8 cellular contexts compared by ENCODE assay signal in the genomic region with DNA sequence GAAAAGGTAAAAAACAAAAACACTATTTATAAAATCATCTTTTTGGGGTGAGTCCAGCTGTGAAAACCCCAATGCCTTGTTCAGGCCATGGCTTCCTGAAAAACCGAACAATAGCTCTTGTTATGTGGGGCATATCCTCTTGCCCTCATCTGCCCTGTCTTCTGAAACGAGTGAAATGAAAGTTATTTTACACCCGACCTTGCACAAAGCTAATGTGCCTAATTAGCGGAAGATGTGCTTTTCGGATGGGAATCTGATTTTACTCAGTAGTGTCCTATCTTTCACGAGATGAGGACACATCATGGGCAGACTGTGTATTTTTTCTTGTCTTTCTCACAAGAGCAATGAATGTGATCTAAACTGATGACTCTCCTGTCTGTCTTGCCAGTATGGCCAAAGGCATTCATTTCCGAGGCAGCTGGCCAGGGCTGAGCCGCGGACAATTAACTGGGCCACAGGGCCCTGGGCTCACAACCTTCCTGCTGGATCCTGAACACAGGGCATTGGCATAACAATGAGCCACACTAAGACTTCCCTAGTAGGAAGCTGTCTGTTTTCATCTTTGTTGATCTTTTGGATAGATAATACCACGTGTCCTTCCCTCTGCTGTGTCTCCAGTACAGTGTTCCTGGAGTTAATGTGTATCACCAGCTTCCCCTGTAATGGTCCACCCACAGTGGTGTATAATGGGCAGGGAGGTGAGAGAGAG.
DNase-seq lines count a peak whose midpoint lies in the region; ATAC-seq, FAIRE-seq and TF ChIP-seq lines count a peak whose summit lies in the region.
"Had no signal": no experiment of that assay in that cellular context is flagged by ENCODE, and none has a peak within 500 bp of the region (broad histone marks: within the 10 kb centered on the region; RNA-seq: fewer than 3 reads in every experiment).

No MANE protein-coding gene starts in this region.

- no TSS peak for BruUV-seq in MCF 10A (replicated peaks; lab: Mats Ljungman, UMichigan)

- no peaks in the 10 kb centered on the region for H3K27me3 Mint-ChIP-seq in MCF 10A (ENCODE audit: insufficient read depth, unreplicated experiment)
- H3K27me3 Mint-ChIP-seq in type B pancreatic cell, result no peaks in the 10 kb centered on the region

- POLR2A ChIA-PET in MCF 10A (lab: Yijun Ruan, JAX), result interaction anchor here (1.2 to 1.7 kb wide), 3 partner anchors 11 to 143 kb away, joined by 3 to 6 read pairs (median 3); no protein-coding TSS in a partner anchor

- H3K4me3 Mint-ChIP-seq in MCF 10A (ENCODE audit: unreplicated experiment) (no peak overlapping the region), type B pancreatic cell (no peak overlapping the region)

- H3K36me3 Mint-ChIP-seq in MCF 10A (ENCODE audit: insufficient read depth, unreplicated experiment), result no peaks in the 10 kb centered on the region
- no peaks in the 10 kb centered on the region for H3K36me3 Mint-ChIP-seq in type B pancreatic cell

- H3K27ac Mint-ChIP-seq in MCF 10A (ENCODE audit: low read depth, unreplicated experiment) (peak overlapping the region; percentile 17), type B pancreatic cell (peak overlapping the region; percentile 19)

- DNase-seq in NCI-H146 (lab: John Stamatoyannopoulos, UW) (peak; percentile 72), MCF 10A (ENCODE audit: unreplicated experiment) (peak; percentile 55), iris pigment epithelial cell (ENCODE audit: low read depth) (peak; percentile 73), type B pancreatic cell (ENCODE audit: extremely low spot score, unreplicated experiment) (no peak), D721Med (ENCODE audit: insufficient read length, low spot score) (no peak), SIG-M5 (lab: John Stamatoyannopoulos, UW) (no peak)
- DNase-seq: effector memory CD4-positive, alpha-beta T cell had no signal

- TF ChIP-seq CTCF in MCF 10A (IDR thresholded peaks at IDR 0.05; ENCODE audit: unreplicated experiment), result no peak
- TF ChIP-seq CTCF in type B pancreatic cell (conservative IDR thresholded peaks at IDR 0.05), result no peak
- no peak for TF ChIP-seq CTCF in D721Med (IDR thresholded peaks at IDR 0.05; ENCODE audit: insufficient read depth, missing control alignments)

- ATAC-seq in HG02759 (IDR thresholded peaks at IDR 0.05; ENCODE audit: unreplicated experiment), result no peak

- FAIRE-seq in D721Med (lab: Jason Lieb, UNC), result no peak

- CTCF ChIA-PET in MCF 10A (lab: Yijun Ruan, JAX), result interaction anchor here (0.5 to 1.3 kb wide), 4 partner anchors 8 to 317 kb away, joined by 3 read pairs; no protein-coding TSS in a partner anchor

- intact Hi-C loops in MCF 10A (cut with micrococcal nuclease), result no loop called here

- H3K9me3 Mint-ChIP-seq in MCF 10A (ENCODE audit: unreplicated experiment), result no peaks in the 10 kb centered on the region
- H3K9me3 Mint-ChIP-seq in type B pancreatic cell, result no peaks in the 10 kb centered on the region

- peaks cover 15% of the 10 kb centered on the region for H3K4me1 Mint-ChIP-seq in MCF 10A (ENCODE audit: insufficient read depth, unreplicated experiment)
- H3K4me1 Mint-ChIP-seq in type B pancreatic cell (ENCODE audit: unreplicated experiment), result peaks cover 39% of the 10 kb centered on the region

Comparison
In these comparisons a context has a peak if more than half of its experiments do, and no peak if none do; other contexts are left out.
1. DNase-seq: peak in NCI-H146 (single experiment), MCF 10A (single experiment) and iris pigment epithelial cell (single experiment); none in type B pancreatic cell (single experiment), D721Med (single experiment) and SIG-M5 (single experiment).